Comparison of ENCODE assay signal across 18 cellular contexts in genomic region chr22:25407859-25408229, GRCh38.
DNase-seq lines count a peak whose midpoint lies in the region; ATAC-seq and TF ChIP-seq lines count a peak whose summit lies in the region.
"Had no signal": no experiment of that assay in that cellular context is flagged by ENCODE, and none has a peak within 500 bp of the region (broad histone marks: within the 10 kb centered on the region; RNA-seq: fewer than 3 reads in every experiment).

No MANE protein-coding gene starts in this region.

- peaks cover 19% of the 10 kb centered on the region for H3K4me1 Mint-ChIP-seq in activated CD4-positive, alpha-beta T cell treated with anti-CD3 and anti-CD28 coated beads, Interleukin-2, amount 10 ng/mL, durations not matched to agents 24 days and 14 days
- H3K4me1 Mint-ChIP-seq in brain (peaks cover 30% of the 10 kb centered on the region), neural crest cell (peaks cover 35% of the 10 kb centered on the region)

- H3K4me3 ChIP-seq in H7 (ENCODE audit: insufficient read depth, low read depth, low read length), result no peak overlapping the region
- H3K4me3 ChIP-seq: A549, smooth muscle cell had no signal

- no peak for DNase-seq in activated CD4-positive, alpha-beta T cell treated with anti-CD3 and anti-CD28 coated beads, Interleukin-2, amount 10 ng/mL, durations not matched to agents 24 days and 14 days
- DNase-seq in activated CD4-positive, alpha-beta T cell treated with anti-CD3 and anti-CD28 coated beads for 1 hour, result no peak
- peak; percentile 69 for DNase-seq in H7
- no peak for DNase-seq in neural crest cell (ENCODE audit: low read depth, low spot score)
- DNase-seq in NOMO-1 (lab: John Stamatoyannopoulos, UW; ENCODE audit: unreplicated experiment in 2 of 2), result no peak
- DNase-seq: activated CD8-positive, alpha-beta T cell treated with anti-CD3 and anti-CD28 coated beads, Interleukin-2, amount 10 ng/mL, durations not matched to agents 7 days and 5 days; endodermal cell; head of caudate nucleus; IMR-90; MM.1S; NCI-H1694 treated with DMSO at 0.1 percent for 48 hours; NCI-H510A had no signal

- TF ChIP-seq CTCF in brain (conservative IDR thresholded peaks at IDR 0.05) (no peak), neural crest cell (conservative IDR thresholded peaks at IDR 0.05) (no peak)

- H3K36me3 ChIP-seq in H7 (replicated peaks; ENCODE audit: control insufficient read depth, insufficient read depth, low read length), result no peaks in the 10 kb centered on the region

- peak overlapping the region; percentile 30 for H3K4me3 Mint-ChIP-seq in activated CD4-positive, alpha-beta T cell treated with anti-CD3 and anti-CD28 coated beads, Interleukin-2, amount 10 ng/mL, durations not matched to agents 24 days and 14 days
- peak overlapping the region in 4 of 5 experiments; percentile 46 to 78 (median 52) for H3K4me3 Mint-ChIP-seq in brain
- peak overlapping the region; percentile 91 for H3K4me3 Mint-ChIP-seq in neural crest cell
- H3K4me3 Mint-ChIP-seq: activated CD8-positive, alpha-beta T cell treated with anti-CD3 and anti-CD28 coated beads, Interleukin-2, amount 10 ng/mL, durations not matched to agents 7 days and 5 days had no signal

- intact Hi-C loops in activated CD4-positive, alpha-beta T cell treated with anti-CD3 and anti-CD28 coated beads, Interleukin-2, amount 10 ng/mL, durations not matched to agents 24 days and 14 days (cut with micrococcal nuclease), result loop anchor here (10.0 kb wide), 1 partner anchor 333 kb away; no protein-coding TSS in a partner anchor

- H3K27ac Mint-ChIP-seq in activated CD4-positive, alpha-beta T cell treated with anti-CD3 and anti-CD28 coated beads, Interleukin-2, amount 10 ng/mL, durations not matched to agents 24 days and 14 days, result no peak overlapping the region
- H3K27ac Mint-ChIP-seq in brain, result peak overlapping the region in 2 of 5 experiments; percentile 2 to 8
- no peak overlapping the region for H3K27ac Mint-ChIP-seq in neural crest cell (ENCODE audit: unreplicated experiment)
- H3K27ac Mint-ChIP-seq: activated CD8-positive, alpha-beta T cell treated with anti-CD3 and anti-CD28 coated beads, Interleukin-2, amount 10 ng/mL, durations not matched to agents 7 days and 5 days; endodermal cell had no signal

- H3K9me3 Mint-ChIP-seq in activated CD4-positive, alpha-beta T cell treated with anti-CD3 and anti-CD28 coated beads, Interleukin-2, amount 10 ng/mL, durations not matched to agents 24 days and 14 days, result no peaks in the 10 kb centered on the region
- H3K9me3 Mint-ChIP-seq in brain (peaks cover 0 to 10% (median 4%) of the 10 kb centered on the region in 5 experiments), neural crest cell (no peaks in the 10 kb centered on the region)

- no peak for ATAC-seq in GM21528 (IDR thresholded peaks at IDR 0.05; ENCODE audit: low FRiP score, unreplicated experiment)
- no peak for ATAC-seq in HG02642 (IDR thresholded peaks at IDR 0.05; ENCODE audit: poor library complexity, unreplicated experiment)
- ATAC-seq: A549; activated CD8-positive, alpha-beta T cell treated with anti-CD3 and anti-CD28 coated beads, Interleukin-2, amount 10 ng/mL, durations not matched to agents 7 days and 5 days; Right ventricle myocardium inferior had no signal

- peaks cover 1% of the 10 kb centered on the region for H3K27me3 Mint-ChIP-seq in activated CD4-positive, alpha-beta T cell treated with anti-CD3 and anti-CD28 coated beads, Interleukin-2, amount 10 ng/mL, durations not matched to agents 24 days and 14 days
- peaks cover 20% of the 10 kb centered on the region for H3K27me3 Mint-ChIP-seq in brain
- peaks cover 5% of the 10 kb centered on the region for H3K27me3 Mint-ChIP-seq in neural crest cell (ENCODE audit: low read depth)

- no peaks in the 10 kb centered on the region for H3K36me3 Mint-ChIP-seq in activated CD4-positive, alpha-beta T cell treated with anti-CD3 and anti-CD28 coated beads, Interleukin-2, amount 10 ng/mL, durations not matched to agents 24 days and 14 days (ENCODE audit: low read depth)
- H3K36me3 Mint-ChIP-seq in brain (no peaks in the 10 kb centered on the region), neural crest cell (ENCODE audit: low read depth) (no peaks in the 10 kb centered on the region)

- H3K27me3 ChIP-seq in H7 (ENCODE audit: control insufficient read depth, insufficient read depth, low read length), result no peaks in the 10 kb centered on the region; the same call in 1 of the 2 replicates

Comparison
In these comparisons a context has a peak if more than half of its experiments do, and no peak if none do; other contexts are left out.
1. H3K4me3 Mint-ChIP-seq: peak in every context shown above with its lines; median percentile 91 in neural crest cell; 52 in brain; 30 in activated CD4-positive, alpha-beta T cell treated with anti-CD3 and anti-CD28 coated beads, Interleukin-2, amount 10 ng/mL, durations not matched to agents 24 days and 14 days.